In genomic region chr1:227871892-227872291, GRCh38 we compare ENCODE assay signal across 6 cellular contexts. TPM values are rescaled to one million over a fixed set of nuclear protein-coding genes. Genes with fewer than 3 reads are reported as not detected.
"Had no signal": no experiment of that assay in that cellular context is flagged by ENCODE, and none has a peak within 500 bp of the region (broad histone marks: within the 10 kb centered on the region; RNA-seq: fewer than 3 reads in every experiment).

No MANE protein-coding gene starts in this region.

RNA-seq across cellular contexts. Expression of gene PRSS38, which starts 56.4 kb away (rescaled TPM):
- total RNA-seq: M059J, PC-3, Peyer's patch, Right ventricle myocardium superior, SJSA1 had no signal
- polyA plus RNA-seq: SK-N-SH had no signal
